In genomic region chr2:226307440-226308365, GRCh38 we compare ENCODE assay signal across 19 cellular contexts.
"Had no signal": no experiment of that assay in that cellular context is flagged by ENCODE, and none has a peak within 500 bp of the region (broad histone marks: within the 10 kb centered on the region; RNA-seq: fewer than 3 reads in every experiment).

No MANE protein-coding gene starts in this region.

- H3K27ac Mint-ChIP-seq: activated naive CD4-positive, alpha-beta T cell treated with anti-CD3 and anti-CD28 coated beads for 36 hours; activated naive CD8-positive, alpha-beta T cell treated with anti-CD3 and anti-CD28 coated beads, Interleukin-2, amount 50 U/mL, for 24 hours; T-helper 2 cell treated with Interferon-gamma antibody and Interleukin-4, amounts not matched to agents 5 μg/mL and 100 μg/mL, for 36 hours had no signal

- H3K4me1 ChIP-seq: foreskin keratinocyte, right atrium auricular region, transverse colon had no signal

- ATAC-seq: activated CD4-positive, CD25-positive, alpha-beta regulatory T cell treated with anti-CD3 and anti-CD28 coated beads, Interleukin-2, amount 50 U/mL, for 24 hours; activated naive CD8-positive, alpha-beta T cell treated with anti-CD3 and anti-CD28 coated beads, Interleukin-2, amount 50 U/mL, for 24 hours; foreskin keratinocyte had no signal

- H3K9me3 Mint-ChIP-seq: activated naive CD4-positive, alpha-beta T cell treated with anti-CD3 and anti-CD28 coated beads for 36 hours; activated naive CD8-positive, alpha-beta T cell treated with anti-CD3 and anti-CD28 coated beads, Interleukin-2, amount 50 U/mL, for 24 hours; naive B cell; T-helper 2 cell treated with Interferon-gamma antibody and Interleukin-4, amounts not matched to agents 5 μg/mL and 100 μg/mL, for 36 hours had no signal

- H3K27ac ChIP-seq: foreskin keratinocyte, right atrium auricular region, skin epidermis, transverse colon had no signal

- H3K36me3 Mint-ChIP-seq: naive B cell had no signal

- H3K9me3 ChIP-seq: right atrium auricular region, transverse colon had no signal

- H3K27me3 Mint-ChIP-seq: activated naive CD8-positive, alpha-beta T cell treated with anti-CD3 and anti-CD28 coated beads, Interleukin-2, amount 50 U/mL, for 24 hours had no signal

- H3K27me3 ChIP-seq: foreskin keratinocyte, right atrium auricular region, transverse colon had no signal

- H3K36me3 ChIP-seq: right atrium auricular region, transverse colon had no signal

- H3K4me3 Mint-ChIP-seq: activated naive CD4-positive, alpha-beta T cell treated with anti-CD3 and anti-CD28 coated beads for 36 hours; activated naive CD8-positive, alpha-beta T cell treated with anti-CD3 and anti-CD28 coated beads, Interleukin-2, amount 50 U/mL, for 24 hours; naive B cell; T-helper 2 cell treated with Interferon-gamma antibody and Interleukin-4, amounts not matched to agents 5 μg/mL and 100 μg/mL, for 36 hours had no signal

- DNase-seq: activated CD4-positive, alpha-beta T cell treated with anti-CD3 and anti-CD28 coated beads, Interleukin-2, amount 50 U/mL, for 1 hour; activated naive CD4-positive, alpha-beta T cell treated with anti-CD3 and anti-CD28 coated beads for 36 hours; activated naive CD8-positive, alpha-beta T cell treated with anti-CD3 and anti-CD28 coated beads, Interleukin-2, amount 50 U/mL, for 24 hours; aorta; cerebellar nuclear complex; effector CD8-positive, alpha-beta T cell; foreskin keratinocyte; glutamatergic neuron; naive B cell; posterior cingulate gyrus; stimulated activated CD4-positive, alpha-beta T cell treated with anti-CD3 and anti-CD28 coated beads, Interleukin-15, amount 100 ng/mL, for 24 hours; stimulated activated CD4-positive, alpha-beta T cell treated with anti-CD3 and anti-CD28 coated beads, Interleukin-4, amount 100 ng/mL, for 1 hour; stimulated activated naive CD4-positive, alpha-beta T cell treated with Interleukin-2 at 50 U/mL for 16 hours; SW 1271; transverse colon had no signal

- H3K4me1 Mint-ChIP-seq: activated naive CD8-positive, alpha-beta T cell treated with anti-CD3 and anti-CD28 coated beads, Interleukin-2, amount 50 U/mL, for 24 hours had no signal

- H3K4me3 ChIP-seq: right atrium auricular region, skin epidermis, transverse colon had no signal
